21 cellular contexts compared by ENCODE assay signal in genomic region chr20:63315982-63316491, GRCh38. TPM values are rescaled to one million over a fixed set of nuclear protein-coding genes. Genes with fewer than 3 reads are reported as not detected.
A peak's percentile ranks its signal among the peaks of the same experiment; 100 is the strongest.
DNase-seq lines count a peak whose midpoint lies in the region; TF ChIP-seq lines count a peak whose summit lies in the region.
"Had no signal": no experiment of that assay in that cellular context is flagged by ENCODE, and none has a peak within 500 bp of the region (broad histone marks: within the 10 kb centered on the region; RNA-seq: fewer than 3 reads in every experiment).

No MANE protein-coding gene starts in this region.

- WGBS in ovary, 3 donors, result 87 to 89% (median 88%) methylated on average over 20 to 24 of the region's 24 CpGs

- H3K36me3 ChIP-seq in ovary, result no peaks in the 10 kb centered on the region
- H3K36me3 ChIP-seq in A673 (ENCODE audit: insufficient read depth, low read length, poor library complexity, severe bottlenecking), result no peaks in the 10 kb centered on the region

- no TSS peak for BruUV-seq in A673 (replicated peaks; lab: Mats Ljungman, UMichigan)

- no peaks in the 10 kb centered on the region for H3K4me1 ChIP-seq in ovary (ENCODE audit: insufficient read depth)
- no peaks in the 10 kb centered on the region for H3K4me1 ChIP-seq in A673 (ENCODE audit: insufficient read depth, low read length, poor library complexity, severe bottlenecking)

- H3K27me3 ChIP-seq in ovary (no peaks in the 10 kb centered on the region), A673 (replicated peaks; ENCODE audit: insufficient read depth, low read depth, low read length, poor library complexity) (no peaks in the 10 kb centered on the region)

- TF ChIP-seq CTCF in CD14-positive monocyte (IDR thresholded peaks at IDR 0.05) (no peak), glutamatergic neuron (IDR thresholded peaks at IDR 0.05; ENCODE audit: partially characterized antibody, unreplicated experiment) (no peak), ovary (IDR thresholded peaks at IDR 0.05) (no peak), A673 (conservative IDR thresholded peaks at IDR 0.05; ENCODE audit: low read depth, low read length) (no peak)

- no peaks in the 10 kb centered on the region for H3K27me3 Mint-ChIP-seq in activated naive CD4-positive, alpha-beta T cell treated with anti-CD3 and anti-CD28 coated beads for 36 hours (ENCODE audit: low read depth)
- no peaks in the 10 kb centered on the region for H3K27me3 Mint-ChIP-seq in activated naive CD4-positive, alpha-beta T cell treated with anti-CD3 and anti-CD28 coated beads, Interleukin-2, amount 10 ng/mL, durations not matched to agents 7 days and 5 days
- H3K27me3 Mint-ChIP-seq in CD14-positive monocyte (ENCODE audit: low read depth in 3 of 3), result peaks cover 0 to 3% (median 2%) of the 10 kb centered on the region in 3 donors
- peaks cover 4% of the 10 kb centered on the region for H3K27me3 Mint-ChIP-seq in glutamatergic neuron (ENCODE audit: unreplicated experiment)

- intact Hi-C loops in activated naive CD4-positive, alpha-beta T cell treated with anti-CD3 and anti-CD28 coated beads for 36 hours (cut with micrococcal nuclease), result no loop called here
- intact Hi-C loops in CD14-positive monocyte (cut with micrococcal nuclease) (no loop called here), ovary (cut with DNase I) (no loop called here), A673 (cut with micrococcal nuclease; ENCODE audit: unreplicated experiment) (no loop called here)

- no peak overlapping the region for H3K27ac Mint-ChIP-seq in activated naive CD4-positive, alpha-beta T cell treated with anti-CD3 and anti-CD28 coated beads for 36 hours
- H3K27ac Mint-ChIP-seq in activated naive CD4-positive, alpha-beta T cell treated with anti-CD3 and anti-CD28 coated beads, Interleukin-2, amount 10 ng/mL, durations not matched to agents 7 days and 5 days, result no peak overlapping the region
- H3K27ac Mint-ChIP-seq in CD14-positive monocyte (no peak overlapping the region), glutamatergic neuron (ENCODE audit: unreplicated experiment) (no peak overlapping the region)

- no peaks in the 10 kb centered on the region for H3K4me1 Mint-ChIP-seq in activated naive CD4-positive, alpha-beta T cell treated with anti-CD3 and anti-CD28 coated beads for 36 hours (ENCODE audit: low read depth)
- no peaks in the 10 kb centered on the region for H3K4me1 Mint-ChIP-seq in activated naive CD4-positive, alpha-beta T cell treated with anti-CD3 and anti-CD28 coated beads, Interleukin-2, amount 10 ng/mL, durations not matched to agents 7 days and 5 days
- H3K4me1 Mint-ChIP-seq in CD14-positive monocyte (no peaks in the 10 kb centered on the region), glutamatergic neuron (ENCODE audit: low read depth, unreplicated experiment) (no peaks in the 10 kb centered on the region)

- TF ChIP-seq POLR2A in ovary (IDR thresholded peaks at IDR 0.05), result no peak

- CTCF ChIA-PET in activated naive CD4-positive, alpha-beta T cell treated with anti-CD3 and anti-CD28 coated beads for 36 hours (lab: Charles Lee), result no interaction called here
- CTCF ChIA-PET in activated naive CD4-positive, alpha-beta T cell treated with anti-CD3 and anti-CD28 coated beads, Interleukin-2, amount 10 ng/mL, durations not matched to agents 7 days and 5 days (lab: Charles Lee), result no interaction called here
- CTCF ChIA-PET in A673 (lab: Charles Lee), result interaction anchor here (0.7 kb wide), 1 partner anchor 61 kb away, joined by 14 read pairs; no protein-coding TSS in a partner anchor

- H3K4me3 ChIP-seq in ovary, result no peak overlapping the region
- no peak overlapping the region for H3K4me3 ChIP-seq in A673 (ENCODE audit: low read depth, low read length, poor library complexity, severe bottlenecking)
- H3K4me3 ChIP-seq: A549, K562 had no signal

- no peaks in the 10 kb centered on the region for H3K36me3 Mint-ChIP-seq in activated naive CD4-positive, alpha-beta T cell treated with anti-CD3 and anti-CD28 coated beads for 36 hours (ENCODE audit: low read depth)
- H3K36me3 Mint-ChIP-seq in activated naive CD4-positive, alpha-beta T cell treated with anti-CD3 and anti-CD28 coated beads, Interleukin-2, amount 10 ng/mL, durations not matched to agents 7 days and 5 days, result no peaks in the 10 kb centered on the region
- H3K36me3 Mint-ChIP-seq in CD14-positive monocyte, result no peaks in the 10 kb centered on the region
- H3K36me3 Mint-ChIP-seq in glutamatergic neuron (ENCODE audit: unreplicated experiment), result no peaks in the 10 kb centered on the region

- H3K27ac ChIP-seq in ovary (no peak overlapping the region), A673 (ENCODE audit: low read depth, low read length, poor library complexity, severe bottlenecking) (no peak overlapping the region)
- H3K27ac ChIP-seq: C4-2B, RWPE1 had no signal

- no peaks in the 10 kb centered on the region for H3K9me3 Mint-ChIP-seq in activated naive CD4-positive, alpha-beta T cell treated with anti-CD3 and anti-CD28 coated beads for 36 hours
- H3K9me3 Mint-ChIP-seq in activated naive CD4-positive, alpha-beta T cell treated with anti-CD3 and anti-CD28 coated beads, Interleukin-2, amount 10 ng/mL, durations not matched to agents 7 days and 5 days, result no peaks in the 10 kb centered on the region
- H3K9me3 Mint-ChIP-seq in CD14-positive monocyte (no peaks in the 10 kb centered on the region), glutamatergic neuron (ENCODE audit: unreplicated experiment) (no peaks in the 10 kb centered on the region)

- H3K9me3 ChIP-seq in ovary (no peaks in the 10 kb centered on the region), A673 (ENCODE audit: low read depth, low read length, poor library complexity, severe bottlenecking) (no peaks in the 10 kb centered on the region)
- H3K9me3 ChIP-seq: A549, Caco-2 had no signal

- no peak overlapping the region for H3K4me3 Mint-ChIP-seq in activated naive CD4-positive, alpha-beta T cell treated with anti-CD3 and anti-CD28 coated beads for 36 hours
- H3K4me3 Mint-ChIP-seq in activated naive CD4-positive, alpha-beta T cell treated with anti-CD3 and anti-CD28 coated beads, Interleukin-2, amount 10 ng/mL, durations not matched to agents 7 days and 5 days, result no peak overlapping the region
- no peak overlapping the region for H3K4me3 Mint-ChIP-seq in CD14-positive monocyte
- no peak overlapping the region for H3K4me3 Mint-ChIP-seq in glutamatergic neuron (ENCODE audit: unreplicated experiment)

- TF ChIP-seq EP300 in ovary (IDR thresholded peaks at IDR 0.05), result no peak

- POLR2A ChIA-PET in A673 (lab: Charles Lee; ENCODE audit: low non-redundant PET), result no interaction called here

- peak; percentile 1 for DNase-seq in activated naive CD4-positive, alpha-beta T cell treated with anti-CD3 and anti-CD28 coated beads for 36 hours
- DNase-seq in activated naive CD4-positive, alpha-beta T cell treated with anti-CD3 and anti-CD28 coated beads, Interleukin-2, amount 10 ng/mL, durations not matched to agents 7 days and 5 days, result no peak
- DNase-seq in CD14-positive monocyte (ENCODE audit: low spot score) (peak; percentile 37), glutamatergic neuron (peak; percentile 22), ovary (peak in 3 of 5 donors; percentile 10 to 29 (median 17)), NCI-H2107 treated with DMSO at 0.1 percent for 48 hours (lab: John Stamatoyannopoulos, UW; ENCODE audit: unreplicated experiment) (no peak), SKM-1 treated with dmso at 0.1 percent for 144 hours (lab: John Stamatoyannopoulos, UW; ENCODE audit: unreplicated experiment) (no peak), A673 (ENCODE audit: low spot score) (no peak)
- DNase-seq: EL, MV-4-11, NCI-H1417, NCI-H1930, NCI-H2171, NCI-H446 treated with DMSO at 0.1 percent for 48 hours, NCI-H748 treated with DMSO at 0.1 percent for 48 hours had no signal

RNA-seq across cellular contexts. Expression of gene COL20A1, which starts 23.1 kb away (rescaled TPM):
- total RNA-seq in activated naive CD4-positive, alpha-beta T cell treated with anti-CD3 and anti-CD28 coated beads for 36 hours, result under 1 TPM in 1 of 2 experiments, not detected in 1; 0.05 TPM
- polyA plus RNA-seq in CD14-positive monocyte (not detected), ovary (under 1 TPM in 1 of 2 donors, not detected in 1; 0.10 TPM)
- total RNA-seq in glutamatergic neuron (ENCODE audit: unreplicated experiment) (2.1 TPM), ovary (under 1 TPM in 3 of 7 donors, not detected in 4; 0.17 to 0.54 (median 0.33) TPM), A673 (2021) (not detected in 2 replicates)
- total RNA-seq: K562 had no signal
- polyA plus RNA-seq: K562 had no signal

RNA-seq across cellular contexts. Expression of gene ARFGAP1, which starts 43.4 kb away (rescaled TPM):
- 10 to 100 TPM; 82.4 to 89.4 TPM for total RNA-seq in activated naive CD4-positive, alpha-beta T cell treated with anti-CD3 and anti-CD28 coated beads for 36 hours
- polyA plus RNA-seq in CD14-positive monocyte (10 to 100 TPM; 11.2 to 14.1 TPM), ovary (10 to 100 TPM; 18.9 to 59.5 TPM)
- total RNA-seq in glutamatergic neuron (ENCODE audit: unreplicated experiment) (93.6 TPM), ovary (10 to 100 TPM; 40.2 to 80.2 (median 74.8) TPM), A673 (2021) (90.4 and 101 TPM in 2 replicates)

RNA-seq across cellular contexts. Expression of gene CHRNA4, which starts 45.1 kb away (rescaled TPM):
- total RNA-seq in activated naive CD4-positive, alpha-beta T cell treated with anti-CD3 and anti-CD28 coated beads for 36 hours, result not detected
- not detected for polyA plus RNA-seq in CD14-positive monocyte
- total RNA-seq in glutamatergic neuron (ENCODE audit: unreplicated experiment), result 165 TPM
- 1 to 10 TPM in 3 of 7 donors, under 1 TPM in 3, not detected in 1; 0.15 to 2.9 (median 0.77) TPM for total RNA-seq in ovary
- under 1 TPM in 1 of 2 donors, not detected in 1; 0.06 TPM for polyA plus RNA-seq in ovary
- 0.26 and 1.6 TPM in 2 replicates for total RNA-seq in A673 (2021)
- total RNA-seq: H4, K562 had no signal
- polyA plus RNA-seq: K562 had no signal

Comparison
In these comparisons a context has a peak if more than half of its experiments do, and no peak if none do; other contexts are left out.
1. DNase-seq: peak in activated naive CD4-positive, alpha-beta T cell treated with anti-CD3 and anti-CD28 coated beads for 36 hours (single experiment), CD14-positive monocyte (single experiment), glutamatergic neuron (single experiment) and ovary (3 of 5); none in activated naive CD4-positive, alpha-beta T cell treated with anti-CD3 and anti-CD28 coated beads, Interleukin-2, amount 10 ng/mL, durations not matched to agents 7 days and 5 days (single experiment), NCI-H2107 treated with DMSO at 0.1 percent for 48 hours (single experiment), SKM-1 treated with dmso at 0.1 percent for 144 hours (single experiment) and A673 (single experiment).
2. RNA of gene CHRNA4, which starts 45.1 kb away (total RNA-seq): 165 TPM in glutamatergic neuron (single experiment); 0.15 to 2.9 TPM in ovary, 0.26 to 1.6 TPM in A673 and not detected in activated naive CD4-positive, alpha-beta T cell treated with anti-CD3 and anti-CD28 coated beads for 36 hours; every median in the first group is over 10 times any median in the second.